In genomic region chr1:42335050-42335808, GRCh38 we compare ENCODE assay signal across 8 cellular contexts. TPM values are rescaled to one million over a fixed set of nuclear protein-coding genes. Genes with fewer than 3 reads are reported as not detected.
DNase-seq lines count a peak whose midpoint lies in the region; ATAC-seq and TF ChIP-seq lines count a peak whose summit lies in the region.

Gene FOXJ3 (minus strand): TSS chr1:42335235. CDS start chr1:42311093, 24,142 bp downstream.

- H3K27me3 Mint-ChIP-seq in chondrocyte (ENCODE audit: low read depth): no peaks in the 10 kb centered on the region

- H3K4me1 Mint-ChIP-seq in chondrocyte (ENCODE audit: low read depth): peaks cover 30% of the 10 kb centered on the region

- TF ChIP-seq CTCF in AG09319 (IDR thresholded peaks at IDR 0.05; ENCODE audit: low read depth, low read length) (no peak), chondrocyte (IDR thresholded peaks at IDR 0.05) (no peak)

- H3K36me3 Mint-ChIP-seq in chondrocyte (ENCODE audit: low read depth): no peaks in the 10 kb centered on the region

- peak; percentile 92 for DNase-seq in AG09319 (ENCODE audit: extremely low read depth, low read depth)
- peak; percentile 80 for DNase-seq in NCI-H446 treated with DMSO at 0.1 percent for 48 hours (lab: John Stamatoyannopoulos, UW)
- peak; percentile 87 to 93 for DNase-seq in activated CD4-positive, alpha-beta T cell treated with anti-CD3 and anti-CD28 coated beads for 24 hours (ENCODE audit: low read depth in 2 of 2)
- peak; percentile 96 for DNase-seq in chondrocyte (ENCODE audit: low spot score)
- peak; percentile 84 for DNase-seq in kidney glomerular epithelial cell (lab: John Stamatoyannopoulos, UW)
- peak; percentile 84 to 91 for DNase-seq in stimulated activated CD4-positive, alpha-beta T cell treated with anti-CD3 and anti-CD28 coated beads, Interleukin-15, amount 100 ng/mL, for 48 hours (ENCODE audit: low read depth in 2 of 2)

- no peaks in the 10 kb centered on the region for H3K9me3 Mint-ChIP-seq in chondrocyte (ENCODE audit: low read depth)

- H3K27ac Mint-ChIP-seq in chondrocyte (ENCODE audit: unreplicated experiment): peak within 1 kb of the TSS; percentile 90

- peak within 1 kb of the TSS; percentile 86 for H3K4me3 Mint-ChIP-seq in chondrocyte (ENCODE audit: unreplicated experiment)

- ATAC-seq in GM19035 (IDR thresholded peaks at IDR 0.05; ENCODE audit: unreplicated experiment): peak; percentile 79
- peak; percentile 73 for ATAC-seq in HG03342 (IDR thresholded peaks at IDR 0.05; ENCODE audit: unreplicated experiment)

RNA-seq across cellular contexts. Expression of gene FOXJ3, which starts in this region (rescaled TPM):
- 26.3 to 30.9 TPM (median 29.2 TPM) in 3 replicates for total RNA-seq in chondrocyte

Comparison
In these comparisons a context has a peak if more than half of its experiments do, and no peak if none do; other contexts are left out.
1. Peak in every context shown above with its lines: DNase-seq and ATAC-seq.